1 cellular context compared by ENCODE assay signal in the genomic region with DNA sequence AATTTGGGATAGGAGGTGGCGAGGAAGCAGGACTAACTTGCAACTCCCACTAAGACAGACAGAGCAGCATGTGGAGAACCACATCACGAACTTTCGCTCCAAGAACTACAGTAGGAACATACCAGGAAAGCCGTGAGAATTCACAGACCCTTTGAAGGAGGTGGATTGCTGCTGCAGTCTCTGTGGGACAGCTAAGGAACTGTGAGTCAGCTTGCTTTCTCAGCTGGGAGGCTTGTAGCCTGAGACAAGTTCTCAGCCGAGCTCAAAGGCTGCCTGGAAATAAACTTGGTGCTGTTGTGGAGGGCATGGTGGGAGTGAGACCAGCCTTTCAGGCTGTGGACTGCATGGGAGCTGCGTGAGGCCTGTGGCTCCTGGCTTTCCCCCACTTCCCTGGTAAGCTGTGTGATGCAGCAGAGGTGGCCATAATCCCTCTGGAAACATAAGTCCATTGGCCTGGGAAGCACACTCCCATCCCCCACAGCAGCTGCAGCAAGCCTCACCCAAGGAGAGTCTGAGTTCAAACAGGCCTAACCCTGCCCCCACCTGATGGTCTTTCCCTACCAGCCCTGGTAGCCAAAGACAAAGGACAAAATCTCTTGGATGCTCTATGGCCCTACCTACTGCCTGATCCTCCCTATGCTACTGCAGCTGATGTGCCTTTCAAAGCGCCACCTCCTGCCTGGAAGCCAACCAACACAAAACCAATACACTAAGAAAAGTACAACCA.
TF ChIP-seq lines count a peak whose summit lies in the region.

No MANE protein-coding gene starts in this region.

TF ChIP-seq in H1, 55 proteins besides CTCF, POLR2A, EP300 and RAD21:
- TF ChIP-seq KDM4A (IDR thresholded peaks at IDR 0.05; ENCODE audit: low read depth, low read length, severe bottlenecking): no peak
- no peak for TF ChIP-seq TCF12 (IDR thresholded peaks at IDR 0.05; ENCODE audit: low read depth, low read length)
- no peak for TF ChIP-seq SUZ12 (IDR thresholded peaks at IDR 0.05; ENCODE audit: low read length)
- TF ChIP-seq RBBP5 (IDR thresholded peaks at IDR 0.05; ENCODE audit: borderline replicate concordance, low read depth, low read length): no peak
- TF ChIP-seq FOSL1 (IDR thresholded peaks at IDR 0.05; ENCODE audit: insufficient read depth, low read depth, low read length): no peak
- no peak for TF ChIP-seq GABPA (IDR thresholded peaks at IDR 0.05; ENCODE audit: borderline replicate concordance, insufficient read depth, low read length)
